ENCODE assay signal across 15 cellular contexts in the genomic region with DNA sequence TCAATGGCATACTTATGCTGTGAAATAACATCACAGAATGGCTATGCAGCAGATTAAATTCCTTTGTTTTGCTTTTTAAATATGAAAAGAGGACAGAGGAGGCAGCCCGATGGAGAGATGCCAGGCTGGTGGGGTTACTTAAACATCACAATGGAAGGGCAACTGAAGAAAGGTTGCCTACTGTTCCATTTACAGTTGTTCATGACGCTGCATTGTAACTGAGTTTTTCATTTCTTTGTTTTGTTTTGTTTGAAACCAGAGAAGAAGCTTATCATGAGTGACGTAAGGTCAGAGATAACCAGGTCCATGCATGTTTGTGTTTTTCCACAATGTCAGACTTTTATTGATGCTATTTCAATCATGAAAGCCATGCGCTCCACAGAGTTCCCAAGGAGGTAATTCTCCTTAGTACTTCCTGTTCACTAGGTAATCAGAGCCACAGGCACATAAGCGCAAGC.
DNase-seq lines count a peak whose midpoint lies in the region; TF ChIP-seq lines count a peak whose summit lies in the region.
"Had no signal": no experiment of that assay in that cellular context is flagged by ENCODE, and none has a peak within 500 bp of the region (broad histone marks: within the 10 kb centered on the region; RNA-seq: fewer than 3 reads in every experiment).

No MANE protein-coding gene starts in this region.

- H3K36me3 Mint-ChIP-seq in T-helper 2 cell treated with Interferon-gamma antibody and Interleukin-4, amounts not matched to agents 5 μg/mL and 100 μg/mL, for 36 hours (ENCODE audit: low read depth), result no peaks in the 10 kb centered on the region

- no peaks in the 10 kb centered on the region for H3K27me3 Mint-ChIP-seq in T-helper 2 cell treated with Interferon-gamma antibody and Interleukin-4, amounts not matched to agents 5 μg/mL and 100 μg/mL, for 36 hours (ENCODE audit: low read depth)

- DNase-seq in brain microvascular endothelial cell (peak; percentile 51), iPS DF 6.9 (ENCODE audit: low read depth, low spot score) (peak; percentile 45), transverse colon (peak; percentile 17), AG20443 (ENCODE audit: low spot score) (no peak), GM10266 (ENCODE audit: extremely low spot score) (no peak)
- no peak for DNase-seq in T-helper 2 cell treated with Interferon-gamma antibody and Interleukin-4, amounts not matched to agents 5 μg/mL and 100 μg/mL, for 36 hours (ENCODE audit: low spot score)
- DNase-seq: DMS 273 treated with DMSO at 0.1 percent for 48 hours, EL, MV-4-11, NCI-H1436 treated with DMSO at 0.1 percent for 48 hours, NCI-H446 treated with DMSO at 0.1 percent for 48 hours, NCI-H748 treated with DMSO at 0.1 percent for 48 hours had no signal

- H3K4me1 Mint-ChIP-seq in T-helper 2 cell treated with Interferon-gamma antibody and Interleukin-4, amounts not matched to agents 5 μg/mL and 100 μg/mL, for 36 hours (ENCODE audit: low read depth), result no peaks in the 10 kb centered on the region

- no peak overlapping the region for H3K27ac Mint-ChIP-seq in T-helper 2 cell treated with Interferon-gamma antibody and Interleukin-4, amounts not matched to agents 5 μg/mL and 100 μg/mL, for 36 hours

- no peak for TF ChIP-seq POLR2A in transverse colon (IDR thresholded peaks at IDR 0.05)

- H3K9me3 Mint-ChIP-seq in T-helper 2 cell treated with Interferon-gamma antibody and Interleukin-4, amounts not matched to agents 5 μg/mL and 100 μg/mL, for 36 hours, result no peaks in the 10 kb centered on the region

- intact Hi-C loops in transverse colon (cut with DNase I; ENCODE audit: low total_unique reads), result no loop called here

- H3K4me1 ChIP-seq in HUES6 (ENCODE audit: control insufficient read depth, insufficient read depth, low read length) (peaks cover 23% of the 10 kb centered on the region), iPS DF 6.9 (ENCODE audit: control insufficient read depth, insufficient read depth, low read length) (peaks cover 2% of the 10 kb centered on the region), transverse colon (no peaks in the 10 kb centered on the region)
- H3K4me1 ChIP-seq: BLaER1 treated with 17β-estradiol and CSF1 and Interleukin-3, amounts not matched to agents 10 nM and 100 nM had no signal

- no peaks in the 10 kb centered on the region for H3K36me3 ChIP-seq in HUES6 (ENCODE audit: control insufficient read depth, insufficient read depth, low read length)
- H3K36me3 ChIP-seq in brain microvascular endothelial cell (replicated peaks), result no peaks in the 10 kb centered on the region
- H3K36me3 ChIP-seq in iPS DF 6.9 (ENCODE audit: control insufficient read depth, insufficient read depth, low read length), result no peaks in the 10 kb centered on the region
- H3K36me3 ChIP-seq in transverse colon, result no peaks in the 10 kb centered on the region
- H3K36me3 ChIP-seq: BLaER1 treated with 17β-estradiol and CSF1 and Interleukin-3, amounts not matched to agents 10 nM and 100 nM had no signal

- TF ChIP-seq CTCF in brain microvascular endothelial cell (IDR thresholded peaks at IDR 0.05; ENCODE audit: low read depth, low read length, missing control alignments) (no peak), transverse colon (IDR thresholded peaks at IDR 0.05) (no peak), GM10266 (IDR thresholded peaks at IDR 0.05; ENCODE audit: control insufficient read depth, insufficient read depth, low read depth, missing control alignments) (no peak)

- no peak for TF ChIP-seq EP300 in transverse colon (IDR thresholded peaks at IDR 0.05; ENCODE audit: low read depth)

- no peak overlapping the region for H3K4me3 Mint-ChIP-seq in T-helper 2 cell treated with Interferon-gamma antibody and Interleukin-4, amounts not matched to agents 5 μg/mL and 100 μg/mL, for 36 hours

- in situ Hi-C loops in brain microvascular endothelial cell (cut with HindIII; ENCODE audit: low pct_ligation_motif_present, low sequenced_read_pairs) (no loop called here), transverse colon (cut with MboI; ENCODE audit: low pct_ligation_motif_present in 1 of 4, low pct_unique_long_range_greater_than_20kb in 1 of 4, low sequenced_read_pairs in 3 of 4) (no loop called here)

- H3K4me3 ChIP-seq in HUES6 (ENCODE audit: low read depth, low read length) (peak overlapping the region; percentile 33), brain microvascular endothelial cell (ENCODE audit: low read depth, low read length) (no peak overlapping the region), iPS DF 6.9 (ENCODE audit: low read length) (no peak overlapping the region), transverse colon (no peak overlapping the region)
- H3K4me3 ChIP-seq: BLaER1 treated with 17β-estradiol and CSF1 and Interleukin-3, amounts not matched to agents 10 nM and 100 nM; SK-N-MC had no signal

- WGBS in iPS DF 6.9 (ENCODE audit: insufficient coverage, insufficient read length), result no CpG with 5 or more reads among the region's 5 CpGs
- 43 to 50% methylated on average over 5 of the region's 5 CpGs for WGBS in transverse colon (ENCODE audit: low coverage in 1 of 2), 2 donors

- peaks cover 4% of the 10 kb centered on the region for H3K9me3 ChIP-seq in HUES6 (ENCODE audit: control insufficient read depth, insufficient read depth, low read depth, low read length)
- no peaks in the 10 kb centered on the region; the same call in 1 of the 2 replicates for H3K9me3 ChIP-seq in iPS DF 6.9 (ENCODE audit: control insufficient read depth, insufficient read depth, low read length)
- no peaks in the 10 kb centered on the region for H3K9me3 ChIP-seq in transverse colon

- H3K9ac ChIP-seq in HUES6 (ENCODE audit: low read length), result no peak overlapping the region
- H3K9ac ChIP-seq: BLaER1 treated with 17β-estradiol and CSF1 and Interleukin-3, amounts not matched to agents 10 nM and 100 nM had no signal

- no peaks in the 10 kb centered on the region for H3K27me3 ChIP-seq in HUES6 (ENCODE audit: control insufficient read depth, insufficient read depth, low read length)
- H3K27me3 ChIP-seq in brain microvascular endothelial cell (replicated peaks), result no peaks in the 10 kb centered on the region
- H3K27me3 ChIP-seq in iPS DF 6.9 (ENCODE audit: control insufficient read depth, insufficient read depth, low read length), result no peaks in the 10 kb centered on the region
- no peaks in the 10 kb centered on the region for H3K27me3 ChIP-seq in transverse colon
- H3K27me3 ChIP-seq: BLaER1 treated with 17β-estradiol and CSF1 and Interleukin-3, amounts not matched to agents 10 nM and 100 nM had no signal

- peak overlapping the region; percentile 76 for H3K27ac ChIP-seq in HUES6 (ENCODE audit: low read depth, low read length)
- no peak overlapping the region for H3K27ac ChIP-seq in brain microvascular endothelial cell
- no peak overlapping the region for H3K27ac ChIP-seq in iPS DF 6.9 (ENCODE audit: low read length)
- no peak overlapping the region for H3K27ac ChIP-seq in transverse colon
- H3K27ac ChIP-seq: BLaER1 treated with 17β-estradiol and CSF1 and Interleukin-3, amounts not matched to agents 10 nM and 100 nM; SK-N-MC had no signal

Comparison
In these comparisons a context has a peak if more than half of its experiments do, and no peak if none do; other contexts are left out.
1. DNase-seq: peak in brain microvascular endothelial cell (single experiment), iPS DF 6.9 (single experiment) and transverse colon (single experiment); none in AG20443 (single experiment), T-helper 2 cell treated with Interferon-gamma antibody and Interleukin-4, amounts not matched to agents 5 μg/mL and 100 μg/mL, for 36 hours (single experiment) and GM10266 (single experiment).